ENCODE assay signal across 9 cellular contexts in genomic region chr9:126862461-126862830, GRCh38. TPM values are rescaled to one million over a fixed set of nuclear protein-coding genes. Genes with fewer than 3 reads are reported as not detected.
A peak's percentile ranks its signal among the peaks of the same experiment; 100 is the strongest.
DNase-seq lines count a peak whose midpoint lies in the region; ATAC-seq, FAIRE-seq and TF ChIP-seq lines count a peak whose summit lies in the region.
"Had no signal": no experiment of that assay in that cellular context is flagged by ENCODE, and none has a peak within 500 bp of the region (broad histone marks: within the 10 kb centered on the region; RNA-seq: fewer than 3 reads in every experiment).

No MANE protein-coding gene starts in this region.

- intact Hi-C loops in OCI-LY7 (cut with micrococcal nuclease; ENCODE audit: unreplicated experiment) = loop anchor here (5.0 kb wide), 2 partner anchors 50 to 55 kb away; partner anchors contain the start of genes RALGPS1 and ZBTB43

- POLR2A ChIA-PET in OCI-LY7 (lab: Charles Lee) = interaction anchor here (1.2 kb wide), 1 partner anchor 16 kb away, joined by 5 read pairs; no protein-coding TSS in a partner anchor

- H4K20me1 ChIP-seq in OCI-LY7 (ENCODE audit: insufficient read depth, low read length) (peaks cover 14% of the 10 kb centered on the region; the same call in 1 of the 2 replicates), fibroblast of lung (ENCODE audit: control insufficient read depth, extremely low read depth, insufficient read depth, low read length) (no peaks in the 10 kb centered on the region)

- H3K36me3 ChIP-seq in OCI-LY7 (ENCODE audit: insufficient read depth, low read length) = peaks cover 30% of the 10 kb centered on the region; the same call in 1 of the 2 replicates
- peaks cover 3% of the 10 kb centered on the region for H3K36me3 ChIP-seq in fibroblast of lung (ENCODE audit: control insufficient read depth, insufficient read depth, low read length)

- no peak for FAIRE-seq in HTR-8/SVneo (lab: Jason Lieb, UNC)

- peak overlapping the region; percentile 56; the same call in 1 of the 2 replicates for H2AFZ ChIP-seq in OCI-LY7 (ENCODE audit: low read length)
- H2AFZ ChIP-seq in fibroblast of lung (ENCODE audit: low read length) = no peak overlapping the region

- H3K4me1 Mint-ChIP-seq in progenitor cell of endocrine pancreas (ENCODE audit: low read depth) = peaks cover 20% of the 10 kb centered on the region

- peaks cover 11% of the 10 kb centered on the region for H3K27me3 Mint-ChIP-seq in progenitor cell of endocrine pancreas

- H3K4me2 ChIP-seq in OCI-LY7 (ENCODE audit: low read length) (peak overlapping the region; percentile 98), fibroblast of lung (ENCODE audit: extremely low read depth, insufficient read depth, low read length) (peak overlapping the region; percentile 72)

- H3K9me3 ChIP-seq in OCI-LY7 (ENCODE audit: low read length) (no peaks in the 10 kb centered on the region), fibroblast of lung (ENCODE audit: control insufficient read depth, insufficient read depth, low read depth, low read length) (no peaks in the 10 kb centered on the region)
- H3K9me3 ChIP-seq: SJSA1 had no signal

- peak overlapping the region; percentile 54 for H3K27ac ChIP-seq in OCI-LY7 (ENCODE audit: low read depth, low read length, poor library complexity, severe bottlenecking)
- no peak overlapping the region for H3K27ac ChIP-seq in fibroblast of lung (ENCODE audit: insufficient read depth, low read length)
- H3K27ac ChIP-seq: SJSA1 had no signal

- H3K9ac ChIP-seq in fibroblast of lung (ENCODE audit: insufficient read depth, low read length) = no peak overlapping the region

- BruUV-seq in OCI-LY7 (replicated peaks; lab: Mats Ljungman, UMichigan) = TSS peak; percentile 37

- peak overlapping the region; percentile 79 for H3K4me3 Mint-ChIP-seq in progenitor cell of endocrine pancreas (ENCODE audit: low read depth)

- H3K79me2 ChIP-seq in OCI-LY7 (ENCODE audit: insufficient read depth, low read depth, low read length) (peaks cover 26% of the 10 kb centered on the region; the same call in 1 of the 2 replicates), fibroblast of lung (ENCODE audit: control insufficient read depth, insufficient read depth, low read length) (peaks cover 42% of the 10 kb centered on the region)

- H3K9me3 Mint-ChIP-seq in progenitor cell of endocrine pancreas (ENCODE audit: low read depth) = no peaks in the 10 kb centered on the region

- H3K9me2 ChIP-seq in OCI-LY7 (ENCODE audit: insufficient read depth, low read length) = no peaks in the 10 kb centered on the region

- DNase-seq in GF-D8 (lab: John Stamatoyannopoulos, UW) = peak; percentile 44
- DNase-seq in OCI-LY7 (ENCODE audit: low spot score) = peak; percentile 28
- DNase-seq in fibroblast of lung (ENCODE audit: low read depth in 2 of 2) = no peak
- no peak for DNase-seq in progenitor cell of endocrine pancreas (ENCODE audit: low spot score, unreplicated experiment)
- no peak for DNase-seq in HTR-8/SVneo (ENCODE audit: insufficient read length, low spot score)

- peaks cover 6% of the 10 kb centered on the region for H3K36me3 Mint-ChIP-seq in progenitor cell of endocrine pancreas (ENCODE audit: insufficient read depth)

- H3K4me1 ChIP-seq in OCI-LY7 (ENCODE audit: insufficient read depth, low read length, poor library complexity, severe bottlenecking) (peaks cover 37% of the 10 kb centered on the region), fibroblast of lung (ENCODE audit: control insufficient read depth, extremely low read depth, insufficient read depth, low read length) (peaks cover 2% of the 10 kb centered on the region)

- H3K27ac Mint-ChIP-seq in progenitor cell of endocrine pancreas = peak overlapping the region; percentile 30

- TF ChIP-seq CTCF in OCI-LY7 (conservative IDR thresholded peaks at IDR 0.05; ENCODE audit: low read length) (no peak), fibroblast of lung (conservative IDR thresholded peaks at IDR 0.05 in 1 of 2, IDR thresholded peaks at IDR 0.05 in 1 of 2; ENCODE audit: low read depth in 1 of 2, low read length in 2 of 2) (no peak), progenitor cell of endocrine pancreas (IDR thresholded peaks at IDR 0.05; ENCODE audit: unreplicated experiment) (no peak)

- peaks cover 13% of the 10 kb centered on the region for H3K27me3 ChIP-seq in fibroblast of lung (ENCODE audit: control insufficient read depth, insufficient read depth, low read length)

- CTCF ChIA-PET in OCI-LY7 (lab: Charles Lee; ENCODE audit: unreplicated experiment) = interaction anchor here (0.6 kb wide), 1 partner anchor 10 kb away, joined by 3 read pairs; no protein-coding TSS in a partner anchor

- H3K4me3 ChIP-seq in OCI-LY7 (ENCODE audit: low read depth, low read length, poor library complexity, severe bottlenecking) = peak overlapping the region; percentile 81
- peak overlapping the region; percentile 87 to 92 (median 91) for H3K4me3 ChIP-seq in fibroblast of lung (replicated peaks in 1 of 4; ENCODE audit: control extremely low read depth in 1 of 4, insufficient read depth in 1 of 4, low read depth in 3 of 4, low read length in 4 of 4)

- ATAC-seq in GM19035 (IDR thresholded peaks at IDR 0.05; ENCODE audit: unreplicated experiment) = no peak
- ATAC-seq in GM18858 (IDR thresholded peaks at IDR 0.05; ENCODE audit: unreplicated experiment) = no peak
- no peak for ATAC-seq in HG03354 (IDR thresholded peaks at IDR 0.05; ENCODE audit: poor library complexity, severe bottlenecking, unreplicated experiment)

RNA-seq across cellular contexts. Expression of gene ZBTB34, which starts 2.0 kb away (rescaled TPM):
- total RNA-seq in OCI-LY7 (2014; rRNA removed; shearing (Covaris generic)) = 6.5 and 7.5 TPM in 2 replicates
- total RNA-seq in OCI-LY7 (2022) = 11.3 and 12.3 TPM in 2 replicates
- 6.8 and 7.2 TPM in 2 replicates for total RNA-seq in fibroblast of lung
- polyA plus RNA-seq in fibroblast of lung = 4.4 and 7.0 TPM in 2 replicates
- polyA plus RNA-seq in fibroblast of lung (2012) = 2.1 and 3.1 TPM in 2 replicates
- polyA minus RNA-seq in fibroblast of lung (ENCODE audit: low replicate concordance) = 3.5 and 5.9 TPM in 2 replicates
- total RNA-seq in progenitor cell of endocrine pancreas = 21.5 TPM in 2 replicates

RNA-seq across cellular contexts. Expression of gene RALGPS1, which starts 52.1 kb away (rescaled TPM):
- total RNA-seq in OCI-LY7 (2014; rRNA removed; shearing (Covaris generic)) = 8.3 and 14.4 TPM in 2 replicates
- total RNA-seq in OCI-LY7 (2022) (14.1 and 16.3 TPM in 2 replicates), fibroblast of lung (5.1 and 5.9 TPM in 2 replicates), progenitor cell of endocrine pancreas (39.2 and 43.8 TPM in 2 replicates)
- 1.5 and 2.0 TPM in 2 replicates for polyA plus RNA-seq in fibroblast of lung
- 1.5 and 1.8 TPM in 2 replicates for polyA plus RNA-seq in fibroblast of lung (2012)
- 3.0 and 3.6 TPM in 2 replicates for polyA minus RNA-seq in fibroblast of lung (ENCODE audit: low replicate concordance)

RNA-seq across cellular contexts. Expression of gene ZBTB43, which starts 57.6 kb away (rescaled TPM):
- 3.3 and 4.1 TPM in 2 replicates for total RNA-seq in OCI-LY7 (2014; rRNA removed; shearing (Covaris generic))
- total RNA-seq in OCI-LY7 (2022) (6.4 and 7.6 TPM in 2 replicates), fibroblast of lung (11.0 and 12.6 TPM in 2 replicates), progenitor cell of endocrine pancreas (16.9 and 21.8 TPM in 2 replicates)
- polyA plus RNA-seq in fibroblast of lung = 6.8 and 7.1 TPM in 2 replicates
- 4.8 and 5.2 TPM in 2 replicates for polyA plus RNA-seq in fibroblast of lung (2012)
- polyA minus RNA-seq in fibroblast of lung (ENCODE audit: low replicate concordance) = 5.5 and 14.0 TPM in 2 replicates

Comparison
In these comparisons a context has a peak if more than half of its experiments do, and no peak if none do; other contexts are left out.
1. DNase-seq: peak in GF-D8 (single experiment) and OCI-LY7 (single experiment); none in fibroblast of lung (0 of 2), progenitor cell of endocrine pancreas (single experiment) and HTR-8/SVneo (single experiment).